In genomic region chr1:192576190-192577144, GRCh38 we compare ENCODE assay signal across 11 cellular contexts. TPM values are rescaled to one million over a fixed set of nuclear protein-coding genes. Genes with fewer than 3 reads are reported as not detected.
DNase-seq lines count a peak whose midpoint lies in the region; ATAC-seq, FAIRE-seq and TF ChIP-seq lines count a peak whose summit lies in the region.
"Had no signal": no experiment of that assay in that cellular context is flagged by ENCODE, and none has a peak within 500 bp of the region (broad histone marks: within the 10 kb centered on the region; RNA-seq: fewer than 3 reads in every experiment).

No MANE protein-coding gene starts in this region.

- peaks cover 3% of the 10 kb centered on the region for H3K4me1 ChIP-seq in thymus (ENCODE audit: control insufficient read depth, insufficient read depth, low read length)

- TF ChIP-seq CTCF in Calu3 (IDR thresholded peaks at IDR 0.05; ENCODE audit: unreplicated experiment), result no peak

- H3K27ac Mint-ChIP-seq in activated T-cell treated with anti-CD3 and anti-CD28 coated beads, Interleukin-2, amount 50 U/mL, for 24 hours, result peak overlapping the region; percentile 35
- H3K27ac Mint-ChIP-seq in immature natural killer cell (peak overlapping the region; percentile 93 to 98 (median 96)), Calu3 (ENCODE audit: unreplicated experiment) (no peak overlapping the region)

- intact Hi-C loops in Calu3 (cut with micrococcal nuclease; ENCODE audit: unreplicated experiment), result no loop called here

- peak overlapping the region; percentile 26 for H3K4me3 ChIP-seq in thymus (ENCODE audit: low read length)

- H3K27me3 Mint-ChIP-seq in activated T-cell treated with anti-CD3 and anti-CD28 coated beads, Interleukin-2, amount 50 U/mL, for 24 hours, result no peaks in the 10 kb centered on the region
- H3K27me3 Mint-ChIP-seq in immature natural killer cell (ENCODE audit: low read depth in 3 of 3), result peaks cover 7 to 11% (median 8%) of the 10 kb centered on the region in 3 donors
- no peaks in the 10 kb centered on the region for H3K27me3 Mint-ChIP-seq in Calu3 (ENCODE audit: unreplicated experiment)

- 96% methylated on average over 1 of the region's 1 CpG for WGBS in thymus

- CTCF ChIA-PET in Calu3 (lab: Charles Lee), result no interaction called here

- peaks cover 28% of the 10 kb centered on the region for H3K36me3 Mint-ChIP-seq in activated T-cell treated with anti-CD3 and anti-CD28 coated beads, Interleukin-2, amount 50 U/mL, for 24 hours (ENCODE audit: low read depth)
- H3K36me3 Mint-ChIP-seq in immature natural killer cell, result no peaks in the 10 kb centered on the region
- no peaks in the 10 kb centered on the region for H3K36me3 Mint-ChIP-seq in Calu3 (ENCODE audit: insufficient read depth, unreplicated experiment)

- peak overlapping the region; percentile 73 for H3K4me3 Mint-ChIP-seq in activated T-cell treated with anti-CD3 and anti-CD28 coated beads, Interleukin-2, amount 50 U/mL, for 24 hours
- H3K4me3 Mint-ChIP-seq in immature natural killer cell (peak overlapping the region in 3 of 5 donors; percentile 66 to 86 (median 86)), Calu3 (ENCODE audit: low read depth, unreplicated experiment) (no peak overlapping the region)
- H3K4me3 Mint-ChIP-seq: neural crest cell had no signal

- no peaks in the 10 kb centered on the region for H3K9me3 ChIP-seq in thymus (ENCODE audit: control insufficient read depth)

- DNase-seq in activated T-cell treated with anti-CD3 and anti-CD28 coated beads, Interleukin-2, amount 50 U/mL, for 24 hours, result no peak
- DNase-seq in activated T-cell treated with anti-CD3 and anti-CD28 coated beads, Interleukin-2, amount 50 U/mL, for 1 hour, result no peak
- no peak for DNase-seq in immature natural killer cell
- DNase-seq in Calu3, result no peak
- DNase-seq in retina, result no peak

- H3K9me3 Mint-ChIP-seq in activated T-cell treated with anti-CD3 and anti-CD28 coated beads, Interleukin-2, amount 50 U/mL, for 24 hours, result no peaks in the 10 kb centered on the region
- H3K9me3 Mint-ChIP-seq in immature natural killer cell (no peaks in the 10 kb centered on the region), Calu3 (ENCODE audit: low read depth, unreplicated experiment) (no peaks in the 10 kb centered on the region)
- H3K9me3 Mint-ChIP-seq: neural crest cell had no signal

- BruUV-seq in Calu3 (replicated peaks; lab: Mats Ljungman, UMichigan), result no TSS peak

- FAIRE-seq in TTC549 (lab: Jason Lieb, UNC), result peak; percentile 51
- FAIRE-seq: H54 had no signal

- H3K27me3 ChIP-seq in thymus (ENCODE audit: control insufficient read depth, insufficient read depth), result no peaks in the 10 kb centered on the region

- ATAC-seq in GM18861 (IDR thresholded peaks at IDR 0.05; ENCODE audit: unreplicated experiment), result no peak
- ATAC-seq: Panc1 had no signal

- H3K36me3 ChIP-seq in thymus (ENCODE audit: control insufficient read depth, insufficient read depth), result no peaks in the 10 kb centered on the region

- H3K4me1 Mint-ChIP-seq in activated T-cell treated with anti-CD3 and anti-CD28 coated beads, Interleukin-2, amount 50 U/mL, for 24 hours (ENCODE audit: low read depth), result peaks cover 85% of the 10 kb centered on the region
- H3K4me1 Mint-ChIP-seq in immature natural killer cell (peaks cover 38 to 51% of the 10 kb centered on the region in 2 donors), Calu3 (ENCODE audit: low read depth, unreplicated experiment) (no peaks in the 10 kb centered on the region)
- H3K4me1 Mint-ChIP-seq: neural crest cell had no signal

- H3K27ac ChIP-seq in thymus (ENCODE audit: low read depth), result no peak overlapping the region

RNA-seq across cellular contexts. Expression of gene RGS1, which starts 0.9 kb away (rescaled TPM):
- polyA plus RNA-seq in immature natural killer cell (10 to 100 TPM; 35.5 to 51.9 (median 35.7) TPM), thymus (329 TPM)
- not detected in 2 replicates for total RNA-seq in Calu3 (2022)
- total RNA-seq: neural crest cell had no signal

RNA-seq across cellular contexts. Expression of gene RGS13, which starts 59.5 kb away (rescaled TPM):
- polyA plus RNA-seq in immature natural killer cell, result under 1 TPM in 1 of 3 donors, not detected in 2; 0.16 TPM
- 1.1 TPM for polyA plus RNA-seq in thymus
- total RNA-seq in Calu3 (2022), result not detected in 2 replicates
- total RNA-seq: neural crest cell had no signal
